16 cellular contexts compared by ENCODE assay signal in the genomic region with DNA sequence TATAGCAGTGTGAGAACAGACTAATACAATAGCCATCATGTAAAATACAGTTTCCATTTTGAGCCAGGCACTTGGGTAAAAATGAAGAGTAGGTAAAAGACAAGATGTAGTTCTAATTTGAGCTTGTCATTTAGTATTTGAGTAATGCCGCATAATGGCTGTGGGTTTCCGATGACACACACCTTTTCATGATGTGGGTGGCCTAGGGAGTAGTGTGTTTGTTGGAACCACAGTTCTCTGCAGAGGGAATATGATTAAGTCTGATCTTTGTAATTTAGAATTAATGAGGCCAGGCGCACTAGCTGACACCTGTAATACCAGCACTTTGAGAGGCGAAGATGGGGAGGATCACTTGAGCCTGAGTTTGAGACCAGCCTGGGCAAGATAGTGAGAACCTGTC.
DNase-seq lines count a peak whose midpoint lies in the region; ATAC-seq and TF ChIP-seq lines count a peak whose summit lies in the region.
"Had no signal": no experiment of that assay in that cellular context is flagged by ENCODE, and none has a peak within 500 bp of the region (broad histone marks: within the 10 kb centered on the region; RNA-seq: fewer than 3 reads in every experiment).

No MANE protein-coding gene starts in this region.

- H3K4me1 ChIP-seq in RWPE2 (ENCODE audit: insufficient read depth, poor library complexity, severe bottlenecking), result peaks cover 39% of the 10 kb centered on the region

- peaks cover 33% of the 10 kb centered on the region for H3K4me1 Mint-ChIP-seq in endothelial cell (ENCODE audit: unreplicated experiment)

- no peak overlapping the region for H3K4me3 Mint-ChIP-seq in endothelial cell (ENCODE audit: unreplicated experiment)
- H3K4me3 Mint-ChIP-seq: naive thymus-derived CD8-positive, alpha-beta T cell had no signal

- DNase-seq in activated CD4-positive, alpha-beta T cell treated with anti-CD3 and anti-CD28 coated beads for 48 hours, result peak; percentile 57
- DNase-seq in activated CD4-positive, alpha-beta T cell treated with anti-CD3 and anti-CD28 coated beads, Interleukin-2, amount 50 U/mL, for 1 hour, result no peak
- no peak for DNase-seq in RWPE2 (ENCODE audit: low spot score)
- no peak for DNase-seq in endothelial cell (ENCODE audit: low spot score)
- DNase-seq in stimulated activated CD4-positive, alpha-beta T cell treated with anti-CD3 and anti-CD28 coated beads, Interleukin-2, amount 100 ng/mL, for 24 hours, result peak; percentile 30 to 37
- no peak for DNase-seq in ecto neural progenitor cell (ENCODE audit: low spot score)
- no peak for DNase-seq in NCI-H1092 treated with DMSO at 0.1 percent for 48 hours (lab: John Stamatoyannopoulos, UW)
- no peak for DNase-seq in dermis blood vessel endothelial cell
- DNase-seq: activated CD4-positive, CD25-positive, alpha-beta regulatory T cell; GDM1; Kasumi-1; left ventricle myocardium superior; naive thymus-derived CD8-positive, alpha-beta T cell; NCI-H1694; NCI-H526; SW 1271 had no signal

- peak overlapping the region; percentile 82 for H3K27ac ChIP-seq in RWPE2 (ENCODE audit: poor library complexity, severe bottlenecking)

- no peaks in the 10 kb centered on the region for H3K36me3 ChIP-seq in RWPE2 (ENCODE audit: low read depth)

- H3K27me3 ChIP-seq in RWPE2 (ENCODE audit: insufficient read depth, poor library complexity, severe bottlenecking), result no peaks in the 10 kb centered on the region

- no peak overlapping the region for H3K4me3 ChIP-seq in RWPE2 (ENCODE audit: severe bottlenecking)

- peak; percentile 48 for ATAC-seq in RWPE2 (ENCODE audit: low read depth)
- ATAC-seq: left ventricle myocardium superior; naive thymus-derived CD8-positive, alpha-beta T cell had no signal

- peaks cover 5% of the 10 kb centered on the region for H3K27me3 Mint-ChIP-seq in endothelial cell (ENCODE audit: unreplicated experiment)
- H3K27me3 Mint-ChIP-seq: naive thymus-derived CD8-positive, alpha-beta T cell had no signal

- no peaks in the 10 kb centered on the region for H3K9me3 Mint-ChIP-seq in endothelial cell (ENCODE audit: unreplicated experiment)

- TF ChIP-seq CTCF in RWPE2 (IDR thresholded peaks at IDR 0.05; ENCODE audit: poor library complexity, severe bottlenecking) (no peak), endothelial cell (IDR thresholded peaks at IDR 0.05; ENCODE audit: unreplicated experiment) (no peak)

- H3K36me3 Mint-ChIP-seq in endothelial cell (ENCODE audit: low read depth, unreplicated experiment), result peaks cover 12% of the 10 kb centered on the region

- H3K9me3 ChIP-seq in RWPE2 (ENCODE audit: severe bottlenecking), result peaks cover 2% of the 10 kb centered on the region

- H3K27ac Mint-ChIP-seq in endothelial cell (ENCODE audit: unreplicated experiment), result peak overlapping the region; percentile 55

Comparison
In these comparisons a context has a peak if more than half of its experiments do, and no peak if none do; other contexts are left out.
1. DNase-seq: peak in activated CD4-positive, alpha-beta T cell treated with anti-CD3 and anti-CD28 coated beads for 48 hours (single experiment) and stimulated activated CD4-positive, alpha-beta T cell treated with anti-CD3 and anti-CD28 coated beads, Interleukin-2, amount 100 ng/mL, for 24 hours (2 of 2); none in activated CD4-positive, alpha-beta T cell treated with anti-CD3 and anti-CD28 coated beads, Interleukin-2, amount 50 U/mL, for 1 hour (single experiment), RWPE2 (single experiment), endothelial cell (single experiment), ecto neural progenitor cell (single experiment), NCI-H1092 treated with DMSO at 0.1 percent for 48 hours (single experiment) and dermis blood vessel endothelial cell (single experiment).